In genomic region chr20:41029150-41029872, GRCh38 we compare ENCODE assay signal across 8 cellular contexts. TPM values are rescaled to one million over a fixed set of nuclear protein-coding genes. Genes with fewer than 3 reads are reported as not detected.
DNase-seq lines count a peak whose midpoint lies in the region; ATAC-seq and TF ChIP-seq lines count a peak whose summit lies in the region.

No MANE protein-coding gene starts in this region.

- peaks cover 25% of the 10 kb centered on the region for H3K4me1 ChIP-seq in foreskin keratinocyte

- TF ChIP-seq CTCF in foreskin keratinocyte (conservative IDR thresholded peaks at IDR 0.05): no peak

- H3K4me3 Mint-ChIP-seq in activated T-helper 2 cell treated with anti-CD3 and anti-CD28 coated beads, Interferon-gamma antibody, Interleukin-2, Interleukin-4, amounts not matched to agents 10 μg/mL and 5 μg/mL and 100 μg/mL, durations not matched to agents 14 hours and 24 hours and 36 hours (ENCODE audit: low read depth): peak overlapping the region; percentile 82

- no peaks in the 10 kb centered on the region for H3K9me3 Mint-ChIP-seq in activated T-helper 2 cell treated with anti-CD3 and anti-CD28 coated beads, Interferon-gamma antibody, Interleukin-2, Interleukin-4, amounts not matched to agents 10 μg/mL and 5 μg/mL and 100 μg/mL, durations not matched to agents 14 hours and 24 hours and 36 hours

- peak; percentile 41 for DNase-seq in NCI-H1092 treated with DMSO at 0.1 percent for 48 hours (lab: John Stamatoyannopoulos, UW)
- no peak for DNase-seq in NCI-H1092 (lab: John Stamatoyannopoulos, UW)
- peak; percentile 40 for DNase-seq in NCI-H2171 treated with DMSO at 0.1 percent for 48 hours (lab: John Stamatoyannopoulos, UW)
- peak; percentile 43 for DNase-seq in activated T-helper 2 cell treated with anti-CD3 and anti-CD28 coated beads, Interferon-gamma antibody, Interleukin-2, Interleukin-4, amounts not matched to agents 10 μg/mL and 5 μg/mL and 100 μg/mL, durations not matched to agents 14 hours and 24 hours and 36 hours (ENCODE audit: low spot score)
- DNase-seq in foreskin keratinocyte: no peak
- peak in 30 of 56 donors; percentile 8 to 70 (median 35) for DNase-seq in nucleus accumbens (lab: John Stamatoyannopoulos, UW)
- DNase-seq in iPS-NIHi7 (ENCODE audit: extremely low spot score): no peak

- H3K36me3 Mint-ChIP-seq in activated T-helper 2 cell treated with anti-CD3 and anti-CD28 coated beads, Interferon-gamma antibody, Interleukin-2, Interleukin-4, amounts not matched to agents 10 μg/mL and 5 μg/mL and 100 μg/mL, durations not matched to agents 14 hours and 24 hours and 36 hours (ENCODE audit: low read depth): peaks cover 49% of the 10 kb centered on the region

- H3K27ac Mint-ChIP-seq in activated T-helper 2 cell treated with anti-CD3 and anti-CD28 coated beads, Interferon-gamma antibody, Interleukin-2, Interleukin-4, amounts not matched to agents 10 μg/mL and 5 μg/mL and 100 μg/mL, durations not matched to agents 14 hours and 24 hours and 36 hours: peak overlapping the region; percentile 76

- peak; percentile 24 for ATAC-seq in HG02798 (IDR thresholded peaks at IDR 0.05; ENCODE audit: poor library complexity, unreplicated experiment)
- no peak for ATAC-seq in foreskin keratinocyte

- no peaks in the 10 kb centered on the region for H3K27me3 ChIP-seq in foreskin keratinocyte

- intact Hi-C loops in activated T-helper 2 cell treated with anti-CD3 and anti-CD28 coated beads, Interferon-gamma antibody, Interleukin-2, Interleukin-4, amounts not matched to agents 10 μg/mL and 5 μg/mL and 100 μg/mL, durations not matched to agents 14 hours and 24 hours and 36 hours (cut with micrococcal nuclease): loop anchor here (2.0 kb wide), 2 partner anchors 49 to 107 kb away; partner anchors contain the start of gene PLCG1

- no peaks in the 10 kb centered on the region for H3K27me3 Mint-ChIP-seq in activated T-helper 2 cell treated with anti-CD3 and anti-CD28 coated beads, Interferon-gamma antibody, Interleukin-2, Interleukin-4, amounts not matched to agents 10 μg/mL and 5 μg/mL and 100 μg/mL, durations not matched to agents 14 hours and 24 hours and 36 hours (ENCODE audit: low read depth)

- peaks cover 47% of the 10 kb centered on the region for H3K4me1 Mint-ChIP-seq in activated T-helper 2 cell treated with anti-CD3 and anti-CD28 coated beads, Interferon-gamma antibody, Interleukin-2, Interleukin-4, amounts not matched to agents 10 μg/mL and 5 μg/mL and 100 μg/mL, durations not matched to agents 14 hours and 24 hours and 36 hours (ENCODE audit: low read depth)

- H3K27ac ChIP-seq in foreskin keratinocyte: peak overlapping the region; percentile 100

RNA-seq across cellular contexts. Expression of gene TOP1, which starts 0.7 kb away (rescaled TPM):
- 116 and 118 TPM in 2 replicates for total RNA-seq in activated T-helper 2 cell treated with anti-CD3 and anti-CD28 coated beads, Interferon-gamma antibody, Interleukin-2, Interleukin-4, amounts not matched to agents 10 μg/mL and 5 μg/mL and 100 μg/mL, durations not matched to agents 14 hours and 24 hours and 36 hours
- total RNA-seq in foreskin keratinocyte: 70.0 and 75.8 TPM in 2 replicates
- 26.4 and 32.2 TPM in 2 replicates for polyA plus RNA-seq in foreskin keratinocyte

Comparison
In these comparisons a context has a peak if more than half of its experiments do, and no peak if none do; other contexts are left out.
1. DNase-seq: peak in NCI-H1092 treated with DMSO at 0.1 percent for 48 hours (single experiment), NCI-H2171 treated with DMSO at 0.1 percent for 48 hours (single experiment), activated T-helper 2 cell treated with anti-CD3 and anti-CD28 coated beads, Interferon-gamma antibody, Interleukin-2, Interleukin-4, amounts not matched to agents 10 μg/mL and 5 μg/mL and 100 μg/mL, durations not matched to agents 14 hours and 24 hours and 36 hours (single experiment) and nucleus accumbens (30 of 56); none in NCI-H1092 (single experiment), foreskin keratinocyte (0 of 2) and iPS-NIHi7 (single experiment).